In the genomic region with DNA sequence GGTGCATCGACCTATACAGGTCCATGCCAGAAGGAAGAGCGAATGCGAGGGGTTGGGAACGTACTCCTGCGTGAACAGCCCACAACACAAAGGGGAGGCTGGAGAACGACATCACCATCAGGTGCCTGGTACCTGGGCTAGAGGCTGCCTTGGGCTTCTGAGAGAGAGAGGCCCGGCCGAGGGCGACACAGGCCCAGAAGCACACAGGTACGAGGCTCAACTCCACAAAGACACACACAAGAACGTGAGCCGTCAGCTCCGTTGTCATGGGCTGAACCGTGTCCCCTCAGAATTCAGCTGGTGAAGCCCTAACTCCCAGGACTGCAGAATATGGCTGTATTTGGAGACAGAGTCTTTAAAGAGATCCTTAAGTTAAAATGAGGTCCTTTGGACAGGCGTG, we compare ENCODE assay signal across 20 cellular contexts.
DNase-seq lines count a peak whose midpoint lies in the region; ATAC-seq and TF ChIP-seq lines count a peak whose summit lies in the region.
"Had no signal": no experiment of that assay in that cellular context is flagged by ENCODE, and none has a peak within 500 bp of the region (broad histone marks: within the 10 kb centered on the region; RNA-seq: fewer than 3 reads in every experiment).

No MANE protein-coding gene starts in this region.

- peaks cover 3% of the 10 kb centered on the region for H3K4me1 Mint-ChIP-seq in activated T-cell treated with anti-CD3 and anti-CD28 coated beads, Interleukin-2, amount 50 U/mL, for 24 hours (ENCODE audit: low read depth)
- H3K4me1 Mint-ChIP-seq in activated T-cell treated with anti-CD3 and anti-CD28 coated beads, Interleukin-2, amount 50 U/mL, for 4 hours (ENCODE audit: low read depth) = no peaks in the 10 kb centered on the region
- peaks cover 53% of the 10 kb centered on the region for H3K4me1 Mint-ChIP-seq in chondrocyte (ENCODE audit: low read depth)
- H3K4me1 Mint-ChIP-seq: GM23338 had no signal

- no peaks in the 10 kb centered on the region for H3K27me3 ChIP-seq in stomach

- no peak for TF ChIP-seq POLR2A in stomach (IDR thresholded peaks at IDR 0.05)

- no peak overlapping the region for H3K27ac ChIP-seq in stomach
- H3K27ac ChIP-seq: KMS-11, RWPE1 had no signal

- TF ChIP-seq EP300 in stomach (IDR thresholded peaks at IDR 0.05) = no peak

- H3K9me3 Mint-ChIP-seq in activated T-cell treated with anti-CD3 and anti-CD28 coated beads, Interleukin-2, amount 50 U/mL, for 24 hours = no peaks in the 10 kb centered on the region
- H3K9me3 Mint-ChIP-seq in activated T-cell treated with anti-CD3 and anti-CD28 coated beads, Interleukin-2, amount 50 U/mL, for 4 hours = no peaks in the 10 kb centered on the region
- H3K9me3 Mint-ChIP-seq in chondrocyte (ENCODE audit: low read depth) = no peaks in the 10 kb centered on the region
- H3K9me3 Mint-ChIP-seq: CD8-positive, alpha-beta T cell; GM23338 had no signal

- peaks cover 71% of the 10 kb centered on the region for H3K36me3 Mint-ChIP-seq in activated T-cell treated with anti-CD3 and anti-CD28 coated beads, Interleukin-2, amount 50 U/mL, for 24 hours (ENCODE audit: low read depth)
- peaks cover 10% of the 10 kb centered on the region for H3K36me3 Mint-ChIP-seq in activated T-cell treated with anti-CD3 and anti-CD28 coated beads, Interleukin-2, amount 50 U/mL, for 4 hours (ENCODE audit: insufficient read depth)
- H3K36me3 Mint-ChIP-seq in chondrocyte (ENCODE audit: low read depth) = peaks cover 53% of the 10 kb centered on the region

- ATAC-seq in activated T-cell treated with anti-CD3 and anti-CD28 coated beads, Interleukin-2, amount 50 U/mL, for 4 hours = no peak
- ATAC-seq in HG03108 (IDR thresholded peaks at IDR 0.05; ENCODE audit: unreplicated experiment) = no peak
- no peak for ATAC-seq in HG03175 (IDR thresholded peaks at IDR 0.05; ENCODE audit: unreplicated experiment)
- ATAC-seq: CD8-positive, alpha-beta T cell; GM23338 had no signal

- peaks cover 0 to 21% (median 6%) of the 10 kb centered on the region in 4 donors for H3K36me3 ChIP-seq in stomach

- no peaks in the 10 kb centered on the region for H3K4me1 ChIP-seq in stomach
- H3K4me1 ChIP-seq: HAP-1 had no signal

- DNase-seq in activated T-cell treated with anti-CD3 and anti-CD28 coated beads, Interleukin-2, amount 50 U/mL, for 24 hours = peak; percentile 9
- DNase-seq in activated T-cell treated with anti-CD3 and anti-CD28 coated beads, Interleukin-2, amount 50 U/mL, for 4 hours = no peak
- DNase-seq in chondrocyte (ENCODE audit: low spot score) (no peak), mucosa of gallbladder (ENCODE audit: low spot score) (peak; percentile 2), stomach (peak; percentile 18), DMS79 treated with DMSO at 0.1 percent for 48 hours (lab: John Stamatoyannopoulos, UW) (no peak)
- DNase-seq: AML-193; C1 segment of cervical spinal cord; NCI-H1092 treated with DMSO at 0.1 percent for 48 hours; NCI-H1436 treated with DMSO at 0.1 percent for 48 hours; NCI-H1930; NCI-H510A; NK-92 treated with Interleukin-12 subunit alpha and Interleukin-12 subunit beta, amount 100 ng/mL, for 24 hours had no signal

- no peak overlapping the region for H3K27ac Mint-ChIP-seq in activated T-cell treated with anti-CD3 and anti-CD28 coated beads, Interleukin-2, amount 50 U/mL, for 24 hours
- H3K27ac Mint-ChIP-seq in chondrocyte (ENCODE audit: unreplicated experiment) = peak overlapping the region; percentile 12
- H3K27ac Mint-ChIP-seq: CD8-positive, alpha-beta T cell; GM23338 had no signal

- H3K4me3 Mint-ChIP-seq in activated T-cell treated with anti-CD3 and anti-CD28 coated beads, Interleukin-2, amount 50 U/mL, for 24 hours = no peak overlapping the region
- no peak overlapping the region for H3K4me3 Mint-ChIP-seq in activated T-cell treated with anti-CD3 and anti-CD28 coated beads, Interleukin-2, amount 50 U/mL, for 4 hours
- H3K4me3 Mint-ChIP-seq in chondrocyte (ENCODE audit: unreplicated experiment) = no peak overlapping the region
- H3K4me3 Mint-ChIP-seq: CD8-positive, alpha-beta T cell; GM23338 had no signal

- H3K4me3 ChIP-seq in stomach = no peak overlapping the region
- H3K4me3 ChIP-seq: GM23338, HAP-1 had no signal

- no peaks in the 10 kb centered on the region for H3K27me3 Mint-ChIP-seq in activated T-cell treated with anti-CD3 and anti-CD28 coated beads, Interleukin-2, amount 50 U/mL, for 24 hours
- H3K27me3 Mint-ChIP-seq in activated T-cell treated with anti-CD3 and anti-CD28 coated beads, Interleukin-2, amount 50 U/mL, for 4 hours (ENCODE audit: low read depth) = no peaks in the 10 kb centered on the region
- no peaks in the 10 kb centered on the region for H3K27me3 Mint-ChIP-seq in chondrocyte (ENCODE audit: low read depth)

- WGBS in stomach, 5 donors = 81 to 88% (median 87%) methylated on average over 15 of the region's 15 CpGs

- no peak for TF ChIP-seq CTCF in chondrocyte (IDR thresholded peaks at IDR 0.05)
- no peak for TF ChIP-seq CTCF in stomach (IDR thresholded peaks at IDR 0.05)

- no peaks in the 10 kb centered on the region for H3K9me3 ChIP-seq in stomach
- H3K9me3 ChIP-seq: HAP-1 had no signal

- intact Hi-C loops in stomach (cut with DNase I; ENCODE audit: low total_unique reads) = no loop called here

Comparison
In these comparisons a context has a peak if more than half of its experiments do, and no peak if none do; other contexts are left out.
1. DNase-seq: peak in activated T-cell treated with anti-CD3 and anti-CD28 coated beads, Interleukin-2, amount 50 U/mL, for 24 hours (single experiment), mucosa of gallbladder (single experiment) and stomach (single experiment); none in activated T-cell treated with anti-CD3 and anti-CD28 coated beads, Interleukin-2, amount 50 U/mL, for 4 hours (single experiment), chondrocyte (single experiment) and DMS79 treated with DMSO at 0.1 percent for 48 hours (single experiment).